Comparison of ENCODE assay signal across 10 cellular contexts in genomic region chr6:107124934-107125348, GRCh38. TPM values are rescaled to one million over a fixed set of nuclear protein-coding genes. Genes with fewer than 3 reads are reported as not detected.
A peak's percentile ranks its signal among the peaks of the same experiment; 100 is the strongest.
DNase-seq lines count a peak whose midpoint lies in the region; ATAC-seq and TF ChIP-seq lines count a peak whose summit lies in the region.
"Had no signal": no experiment of that assay in that cellular context is flagged by ENCODE, and none has a peak within 500 bp of the region (broad histone marks: within the 10 kb centered on the region; RNA-seq: fewer than 3 reads in every experiment).

No MANE protein-coding gene starts in this region.

- DNase-seq in colonic mucosa = peak; percentile 26
- DNase-seq in NCI-H1694 treated with DMSO at 0.1 percent for 48 hours (lab: John Stamatoyannopoulos, UW) = no peak
- no peak for DNase-seq in GDM1 (lab: John Stamatoyannopoulos, UW)
- no peak for DNase-seq in NCI-H510A treated with DMSO at 0.1 percent for 48 hours (lab: John Stamatoyannopoulos, UW)
- DNase-seq: NCI-H446 had no signal

- no peak overlapping the region for H3K9ac ChIP-seq in colonic mucosa (ENCODE audit: low read depth in 2 of 2, low read length in 2 of 2)

- H3K4me1 ChIP-seq in colonic mucosa = no peaks in the 10 kb centered on the region

- H3K9me3 ChIP-seq in colonic mucosa = no peaks in the 10 kb centered on the region

- intact Hi-C loops in colonic mucosa (cut with DNase I) = no loop called here

- no peaks in the 10 kb centered on the region for H3K36me3 ChIP-seq in colonic mucosa

- TF ChIP-seq CTCF in colonic mucosa (IDR thresholded peaks at IDR 0.05) = no peak

- H3K27me3 ChIP-seq in colonic mucosa = no peaks in the 10 kb centered on the region

- H3K4me3 ChIP-seq in colonic mucosa = no peak overlapping the region

- H3K27ac ChIP-seq in colonic mucosa = no peak overlapping the region
- H3K27ac ChIP-seq: VCaP had no signal

- ATAC-seq in GM18520 (IDR thresholded peaks at IDR 0.05; ENCODE audit: unreplicated experiment) = peak; percentile 93
- ATAC-seq in GM21526 (IDR thresholded peaks at IDR 0.05; ENCODE audit: low FRiP score, unreplicated experiment) = peak; percentile 73
- peak; percentile 82 for ATAC-seq in HG03354 (IDR thresholded peaks at IDR 0.05; ENCODE audit: poor library complexity, severe bottlenecking, unreplicated experiment)
- no peak for ATAC-seq in HG03097 (IDR thresholded peaks at IDR 0.05; ENCODE audit: low FRiP score, unreplicated experiment)

RNA-seq across cellular contexts. Expression of gene BEND3, which starts 9.6 kb away (rescaled TPM):
- total RNA-seq in colonic mucosa = 10 to 100 TPM in 1 of 2 donors, 1 to 10 TPM in 1; 4.4 to 11.2 TPM
